Comparison of ENCODE assay signal across 8 cellular contexts in the genomic region with DNA sequence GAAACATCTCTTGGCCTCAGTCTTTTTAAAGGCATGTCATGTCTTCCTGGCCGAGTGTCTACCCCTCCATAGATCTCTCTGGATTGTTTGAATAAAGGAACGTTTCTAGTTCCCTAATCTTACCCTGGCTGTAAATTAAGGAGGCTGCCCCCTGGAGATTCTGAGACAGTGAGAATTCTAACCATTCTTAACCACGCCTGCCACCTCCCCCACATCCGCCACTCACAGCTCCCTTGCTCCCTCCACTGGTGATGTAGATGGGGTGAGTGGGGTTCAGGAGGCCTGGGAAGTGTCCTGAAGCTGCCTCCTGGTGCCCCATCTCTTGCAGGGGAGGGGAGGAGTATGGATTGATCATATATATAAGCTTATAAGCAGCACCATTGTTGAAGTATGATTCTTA. TPM values are rescaled to one million over a fixed set of nuclear protein-coding genes. Genes with fewer than 3 reads are reported as not detected.
DNase-seq lines count a peak whose midpoint lies in the region; ATAC-seq and TF ChIP-seq lines count a peak whose summit lies in the region.

No MANE protein-coding gene starts in this region.

- 59 to 73% methylated on average over 4 of the region's 4 CpGs for WGBS in upper lobe of left lung, 2 donors

- H3K9ac ChIP-seq in neural progenitor cell: no peak overlapping the region

- peaks cover 1% of the 10 kb centered on the region for H3K36me3 Mint-ChIP-seq in neural progenitor cell

- H3K27ac ChIP-seq in neural progenitor cell: no peak overlapping the region
- no peak overlapping the region for H3K27ac ChIP-seq in upper lobe of left lung

- DNase-seq in SIG-M5 treated with dmso at 0.1 percent for 504 hours (lab: John Stamatoyannopoulos, UW; ENCODE audit: unreplicated experiment) (peak; percentile 87), SIG-M5 (lab: John Stamatoyannopoulos, UW) (no peak), NB4 (ENCODE audit: low read depth) (peak; percentile 80), neural progenitor cell (ENCODE audit: low spot score) (peak; percentile 58), upper lobe of left lung (no peak)
- DNase-seq in activated T-cell treated with anti-CD3 and anti-CD28 coated beads, Interleukin-2, amount 50 U/mL, for 48 hours: peak; percentile 40 to 59

- TF ChIP-seq POLR2A in NB4 (IDR thresholded peaks at IDR 0.05; ENCODE audit: extremely low read depth, insufficient read length): no peak
- TF ChIP-seq POLR2A in upper lobe of left lung (IDR thresholded peaks at IDR 0.05): no peak

- H3K36me3 ChIP-seq in neural progenitor cell: no peaks in the 10 kb centered on the region
- no peaks in the 10 kb centered on the region for H3K36me3 ChIP-seq in upper lobe of left lung

- H3K27me3 ChIP-seq in neural progenitor cell (peaks cover 78% of the 10 kb centered on the region), upper lobe of left lung (no peaks in the 10 kb centered on the region)

- H3K9me3 Mint-ChIP-seq in neural progenitor cell: no peaks in the 10 kb centered on the region

- peaks cover 54% of the 10 kb centered on the region for H3K4me1 Mint-ChIP-seq in neural progenitor cell

- peaks cover 30% of the 10 kb centered on the region for H3F3A ChIP-seq in neural progenitor cell (ENCODE audit: low read depth)

- peaks cover 10% of the 10 kb centered on the region for H4K20me1 ChIP-seq in neural progenitor cell (ENCODE audit: low read depth)

- H3K4me3 ChIP-seq in NB4 (ENCODE audit: low read depth, low read length) (no peak overlapping the region), neural progenitor cell (no peak overlapping the region), upper lobe of left lung (no peak overlapping the region)

- H3K27me3 Mint-ChIP-seq in neural progenitor cell (ENCODE audit: insufficient read depth, low read depth): peaks cover 11% of the 10 kb centered on the region

- H3K4me2 ChIP-seq in neural progenitor cell: peak overlapping the region; percentile 23

- peak overlapping the region; percentile 35 for H3K4me3 Mint-ChIP-seq in neural progenitor cell

- H3K79me2 ChIP-seq in neural progenitor cell (ENCODE audit: low read depth): no peaks in the 10 kb centered on the region

- H3K9me3 ChIP-seq in neural progenitor cell (ENCODE audit: low read depth): no peaks in the 10 kb centered on the region
- H3K9me3 ChIP-seq in upper lobe of left lung: no peaks in the 10 kb centered on the region

- TF ChIP-seq EP300 in upper lobe of left lung (IDR thresholded peaks at IDR 0.05): no peak

- peak overlapping the region; percentile 73 for H3K27ac Mint-ChIP-seq in neural progenitor cell

- no peak overlapping the region for H2AFZ ChIP-seq in neural progenitor cell (replicated peaks)

- ATAC-seq in HG03521 (IDR thresholded peaks at IDR 0.05; ENCODE audit: unreplicated experiment): no peak
- ATAC-seq in upper lobe of left lung (ENCODE audit: low FRiP score in 2 of 2): no peak
- no peak for ATAC-seq in HG03039 (IDR thresholded peaks at IDR 0.05; ENCODE audit: unreplicated experiment)

- TF ChIP-seq CTCF in NB4 (IDR thresholded peaks at IDR 0.05; ENCODE audit: low read depth, low read length) (peak; percentile 62), neural progenitor cell (IDR thresholded peaks at IDR 0.05) (peak; percentile 45), upper lobe of left lung (IDR thresholded peaks at IDR 0.05) (no peak)

- H3K4me1 ChIP-seq in neural progenitor cell: peaks cover 32% of the 10 kb centered on the region
- H3K4me1 ChIP-seq in upper lobe of left lung: peaks cover 17 to 30% (median 27%) of the 10 kb centered on the region in 4 donors

RNA-seq across cellular contexts. Expression of a gene that starts 48.0 kb away (rescaled TPM):
- total RNA-seq in neural progenitor cell (ENCODE audit: low replicate concordance) (87.6 and 90.2 TPM in 2 replicates), upper lobe of left lung (10 to 100 TPM; 17.6 to 45.1 (median 30.2) TPM)

Comparison
In these comparisons a context has a peak if more than half of its experiments do, and no peak if none do; other contexts are left out.
1. DNase-seq: peak in SIG-M5 treated with dmso at 0.1 percent for 504 hours (single experiment), NB4 (single experiment), activated T-cell treated with anti-CD3 and anti-CD28 coated beads, Interleukin-2, amount 50 U/mL, for 48 hours (2 of 2) and neural progenitor cell (single experiment); none in SIG-M5 (single experiment) and upper lobe of left lung (0 of 2).
2. CTCF ChIP-seq: peak in NB4 (single experiment) and neural progenitor cell (single experiment); none in upper lobe of left lung (0 of 6).